ENCODE assay signal across 16 cellular contexts in the genomic region with DNA sequence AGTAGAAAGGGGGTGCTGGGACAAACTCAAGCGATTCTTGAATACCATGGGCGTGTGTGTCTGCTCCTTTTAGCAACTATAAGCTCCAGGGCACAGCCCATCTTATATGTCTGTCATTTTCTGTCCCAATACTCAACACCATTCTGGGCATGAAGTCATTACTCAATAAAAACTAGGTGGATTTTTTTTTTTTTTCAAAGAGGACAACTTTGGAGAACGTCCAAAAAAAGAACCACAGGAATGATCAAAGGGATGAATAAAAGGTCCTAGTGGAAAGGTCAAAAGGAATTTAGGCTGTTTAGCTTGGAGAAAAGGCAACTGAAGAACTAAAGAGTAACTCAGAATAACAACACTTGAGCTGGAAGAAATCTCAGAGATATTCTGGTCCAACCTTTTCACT. TPM values are rescaled to one million over a fixed set of nuclear protein-coding genes. Genes with fewer than 3 reads are reported as not detected.
DNase-seq lines count a peak whose midpoint lies in the region; ATAC-seq, FAIRE-seq and TF ChIP-seq lines count a peak whose summit lies in the region.
"Had no signal": no experiment of that assay in that cellular context is flagged by ENCODE, and none has a peak within 500 bp of the region (broad histone marks: within the 10 kb centered on the region; RNA-seq: fewer than 3 reads in every experiment).

No MANE protein-coding gene starts in this region.

- TF ChIP-seq CTCF in AG10803 (conservative IDR thresholded peaks at IDR 0.05; ENCODE audit: low read length) (no peak), astrocyte of the spinal cord (IDR thresholded peaks at IDR 0.05; ENCODE audit: low read depth, low read length) (no peak), left lung (IDR thresholded peaks at IDR 0.05) (no peak), colonic mucosa (IDR thresholded peaks at IDR 0.05) (no peak)

- no peaks in the 10 kb centered on the region for H3K9me3 ChIP-seq in left lung
- H3K9me3 ChIP-seq in colonic mucosa: no peaks in the 10 kb centered on the region
- H3K9me3 ChIP-seq: psoas muscle had no signal

- H3K9ac ChIP-seq in colonic mucosa (ENCODE audit: low read depth in 2 of 2, low read length in 2 of 2): no peak overlapping the region

- DNase-seq in AG10803 (ENCODE audit: low read depth): peak; percentile 42
- DNase-seq in HTR-8/SVneo (ENCODE audit: insufficient read length, low spot score): peak; percentile 27
- peak; percentile 79 for DNase-seq in astrocyte of the spinal cord (ENCODE audit: low read depth, low spot score)
- DNase-seq in left lung: no peak
- no peak for DNase-seq in activated naive CD8-positive, alpha-beta T cell treated with anti-CD3 and anti-CD28 coated beads for 36 hours
- DNase-seq in NCI-H526 treated with DMSO at 0.1 percent for 48 hours (lab: John Stamatoyannopoulos, UW): no peak
- DNase-seq in colonic mucosa: no peak
- DNase-seq: activated naive CD4-positive, alpha-beta T cell; NCI-H1436 treated with DMSO at 0.1 percent for 48 hours; psoas muscle; SIG-M5; stimulated activated CD4-positive, alpha-beta T cell treated with anti-CD3 and anti-CD28 coated beads, Interleukin-2, amount 100 ng/mL, for 48 hours had no signal

- H3K36me3 Mint-ChIP-seq in activated naive CD8-positive, alpha-beta T cell treated with anti-CD3 and anti-CD28 coated beads for 36 hours: peaks cover 17% of the 10 kb centered on the region

- intact Hi-C loops in left lung (cut with DNase I) (no loop called here), colonic mucosa (cut with DNase I) (no loop called here)

- H3K4me3 Mint-ChIP-seq in activated naive CD8-positive, alpha-beta T cell treated with anti-CD3 and anti-CD28 coated beads for 36 hours: no peak overlapping the region

- FAIRE-seq in HTR-8/SVneo (lab: Jason Lieb, UNC): no peak
- FAIRE-seq: frontal cortex, islet of Langerhans had no signal

- no peaks in the 10 kb centered on the region for H3K9me3 Mint-ChIP-seq in activated naive CD8-positive, alpha-beta T cell treated with anti-CD3 and anti-CD28 coated beads for 36 hours

- H3K27ac Mint-ChIP-seq in activated naive CD8-positive, alpha-beta T cell treated with anti-CD3 and anti-CD28 coated beads for 36 hours: no peak overlapping the region

- H3K4me1 Mint-ChIP-seq in activated naive CD8-positive, alpha-beta T cell treated with anti-CD3 and anti-CD28 coated beads for 36 hours: peaks cover 9% of the 10 kb centered on the region

- H3K27ac ChIP-seq in left lung (no peak overlapping the region), colonic mucosa (no peak overlapping the region)
- H3K27ac ChIP-seq: psoas muscle had no signal

- H3K27me3 ChIP-seq in left lung (no peaks in the 10 kb centered on the region), colonic mucosa (no peaks in the 10 kb centered on the region)

- H3K36me3 ChIP-seq in left lung (peaks cover 0 to 39% of the 10 kb centered on the region in 2 donors), colonic mucosa (no peaks in the 10 kb centered on the region)

- H3K4me1 ChIP-seq in left lung: peaks cover 0 to 4% of the 10 kb centered on the region in 2 donors
- no peaks in the 10 kb centered on the region for H3K4me1 ChIP-seq in colonic mucosa
- H3K4me1 ChIP-seq: psoas muscle had no signal

- peak; percentile 53 for ATAC-seq in left lung
- ATAC-seq in HG02870 (IDR thresholded peaks at IDR 0.05; ENCODE audit: unreplicated experiment): no peak

- in situ Hi-C loops in astrocyte of the spinal cord (cut with HindIII; ENCODE audit: low sequenced_read_pairs): no loop called here

- no peaks in the 10 kb centered on the region for H3K27me3 Mint-ChIP-seq in activated naive CD8-positive, alpha-beta T cell treated with anti-CD3 and anti-CD28 coated beads for 36 hours

- H3K4me3 ChIP-seq in AG10803 (ENCODE audit: low read length) (no peak overlapping the region), astrocyte of the spinal cord (ENCODE audit: low read depth, low read length) (no peak overlapping the region), left lung (no peak overlapping the region), colonic mucosa (no peak overlapping the region)
- H3K4me3 ChIP-seq: psoas muscle had no signal

RNA-seq across cellular contexts. Expression of a gene that starts 24.4 kb away (rescaled TPM):
- 10 to 100 TPM; 51.0 to 51.5 TPM for total RNA-seq in left lung
- total RNA-seq in activated naive CD8-positive, alpha-beta T cell treated with anti-CD3 and anti-CD28 coated beads for 36 hours: 10 to 100 TPM; 60.3 to 62.8 TPM
- 10 to 100 TPM; 50.4 to 85.6 TPM for total RNA-seq in colonic mucosa

RNA-seq across cellular contexts. Expression of a gene that starts 50.7 kb away (rescaled TPM):
- total RNA-seq in left lung: under 1 TPM; 0.52 to 0.99 TPM
- total RNA-seq in activated naive CD8-positive, alpha-beta T cell treated with anti-CD3 and anti-CD28 coated beads for 36 hours: not detected
- total RNA-seq in colonic mucosa: under 1 TPM in 1 of 2 donors, not detected in 1; 0.27 TPM
- total RNA-seq: activated CD8-positive, alpha-beta memory T cell treated with anti-CD3 and anti-CD28 coated beads for 36 hours had no signal

Comparison
In these comparisons a context has a peak if more than half of its experiments do, and no peak if none do; other contexts are left out.
1. DNase-seq: peak in AG10803 (single experiment), HTR-8/SVneo (single experiment) and astrocyte of the spinal cord (single experiment); none in left lung (0 of 2), activated naive CD8-positive, alpha-beta T cell treated with anti-CD3 and anti-CD28 coated beads for 36 hours (single experiment), NCI-H526 treated with DMSO at 0.1 percent for 48 hours (single experiment) and colonic mucosa (single experiment).